14 cellular contexts compared by ENCODE assay signal in genomic region chr2:231460073-231460861, GRCh38. TPM values are rescaled to one million over a fixed set of nuclear protein-coding genes. Genes with fewer than 3 reads are reported as not detected.
DNase-seq lines count a peak whose midpoint lies in the region; ATAC-seq, FAIRE-seq and TF ChIP-seq lines count a peak whose summit lies in the region.
"Had no signal": no experiment of that assay in that cellular context is flagged by ENCODE, and none has a peak within 500 bp of the region (broad histone marks: within the 10 kb centered on the region; RNA-seq: fewer than 3 reads in every experiment).

No MANE protein-coding gene starts in this region.

- no peak overlapping the region for H3K23ac ChIP-seq in H1 (ENCODE audit: insufficient read length)

- H3K4me3 ChIP-seq in Panc1 (ENCODE audit: low read depth in 2 of 2, low read length in 2 of 2) (no peak overlapping the region), H1 (ENCODE audit: extremely low read depth in 1 of 4, insufficient read depth in 2 of 4, low read depth in 3 of 4, low read length in 4 of 4) (no peak overlapping the region), prostate gland (no peak overlapping the region)
- H3K4me3 ChIP-seq: esophagus muscularis mucosa had no signal

- DNase-seq in activated naive CD4-positive, alpha-beta T cell (lab: John Stamatoyannopoulos, UW): no peak
- DNase-seq in Panc1 (ENCODE audit: low read depth, low spot score): no peak
- DNase-seq in H1 (ENCODE audit: low read depth in 1 of 2, low spot score in 2 of 2): no peak
- DNase-seq in stimulated activated naive B cell treated with anti-CD40 and anti-IgM and Interleukin-4, amounts not matched to agents 10 μg/mL and 1 μg/mL and 100 μg/mL, for 72 hours: no peak
- DNase-seq in ACHN: no peak
- DNase-seq in prostate gland (ENCODE audit: low spot score): no peak
- DNase-seq: activated B cell treated with CpG ODN at 0.5 μM for 24 hours, activated gamma-delta T cell treated with Interleukin-2 at 50 U/mL for 16 hours, BE2C, EL, NCI-H446 treated with DMSO at 0.1 percent for 48 hours had no signal

- CTCF ChIA-PET in Panc1 (lab: Charles Lee) (no interaction called here), H1 (lab: Charles Lee; ENCODE audit: partially characterized antibody) (interaction anchor here (1.2 kb wide), 1 partner anchor 228 kb away, joined by 3 read pairs; no protein-coding TSS in a partner anchor)

- TF ChIP-seq POLR2A in H1 (IDR thresholded peaks at IDR 0.05; ENCODE audit: control extremely low read depth in 1 of 2, low read depth in 2 of 2, low read length in 2 of 2): peak in 1 of 2 experiments; percentile 54; a peak in 1 of 3 replicates
- no peak for TF ChIP-seq POLR2A in prostate gland (IDR thresholded peaks at IDR 0.05)

- peaks cover 6% of the 10 kb centered on the region; the same call in 1 of the 2 replicates for H3K79me1 ChIP-seq in H1 (ENCODE audit: low read depth, low read length)

- no peaks in the 10 kb centered on the region for H3K27me3 Mint-ChIP-seq in activated naive CD4-positive, alpha-beta T cell treated with anti-CD3 and anti-CD28 coated beads, Interleukin-2, amount 50 U/mL, for 24 hours
- H3K27me3 Mint-ChIP-seq in stimulated activated naive B cell treated with anti-CD40 and anti-IgM and Interleukin-4, amounts not matched to agents 10 μg/mL and 1 μg/mL and 100 μg/mL, for 72 hours: peaks cover 0 to 3% of the 10 kb centered on the region in 2 donors
- H3K27me3 Mint-ChIP-seq: activated B cell treated with CpG ODN at 0.5 μM for 24 hours had no signal

- H2AFZ ChIP-seq in H1 (ENCODE audit: low read length): no peak overlapping the region

- H3K9me3 Mint-ChIP-seq in activated naive CD4-positive, alpha-beta T cell treated with anti-CD3 and anti-CD28 coated beads, Interleukin-2, amount 50 U/mL, for 24 hours: no peaks in the 10 kb centered on the region
- no peaks in the 10 kb centered on the region for H3K9me3 Mint-ChIP-seq in stimulated activated naive B cell treated with anti-CD40 and anti-IgM and Interleukin-4, amounts not matched to agents 10 μg/mL and 1 μg/mL and 100 μg/mL, for 72 hours
- H3K9me3 Mint-ChIP-seq: activated B cell treated with CpG ODN at 0.5 μM for 24 hours had no signal

- peaks cover 64% of the 10 kb centered on the region for H3K4me1 Mint-ChIP-seq in activated naive CD4-positive, alpha-beta T cell treated with anti-CD3 and anti-CD28 coated beads, Interleukin-2, amount 50 U/mL, for 24 hours
- peaks cover 36 to 52% of the 10 kb centered on the region in 2 donors for H3K4me1 Mint-ChIP-seq in stimulated activated naive B cell treated with anti-CD40 and anti-IgM and Interleukin-4, amounts not matched to agents 10 μg/mL and 1 μg/mL and 100 μg/mL, for 72 hours

- no peak overlapping the region for H2BK15ac ChIP-seq in H1 (ENCODE audit: low read length)

- no peak overlapping the region for H3K18ac ChIP-seq in H1 (ENCODE audit: extremely low read depth, low read length)

- H3K36me3 ChIP-seq in Panc1 (ENCODE audit: control insufficient read depth, insufficient read depth, low read length) (peaks cover 80% of the 10 kb centered on the region), H1 (ENCODE audit: control insufficient read depth in 2 of 4, insufficient read depth in 4 of 4, low read length in 3 of 4) (peaks cover 72 to 80% (median 77%) of the 10 kb centered on the region in 4 experiments), prostate gland (peaks cover 39 to 55% of the 10 kb centered on the region in 2 donors)

- H4K20me1 ChIP-seq in H1 (replicated peaks in 1 of 2; ENCODE audit: control insufficient read depth in 1 of 2, insufficient read depth in 2 of 2, low read length in 2 of 2): peaks cover 31 to 41% of the 10 kb centered on the region in 2 experiments

- H3K23me2 ChIP-seq in H1 (ENCODE audit: low read depth, low read length): peaks cover 8% of the 10 kb centered on the region

- POLR2A ChIA-PET in Panc1 (lab: Charles Lee) (no interaction called here), H1 (lab: Charles Lee; ENCODE audit: partially characterized antibody) (interaction anchor here (1.3 to 14.9 kb wide), 13 partner anchors 5 to 348 kb away, joined by 3 to 431 read pairs (median 8); partner anchors contain the start of gene NCL)

- H3K9me3 ChIP-seq in Panc1 (ENCODE audit: control insufficient read depth, insufficient read depth, low read depth, low read length) (no peaks in the 10 kb centered on the region), H1 (ENCODE audit: insufficient read depth in 2 of 2, low read depth in 1 of 2, low read length in 1 of 2) (no peaks in the 10 kb centered on the region), prostate gland (no peaks in the 10 kb centered on the region)
- H3K9me3 ChIP-seq: BE2C, esophagus muscularis mucosa had no signal

- no peak overlapping the region for H3K56ac ChIP-seq in H1 (replicated peaks; ENCODE audit: insufficient read length, low read depth, low read length)

- ATAC-seq in Panc1 (no peak), HG02884 (IDR thresholded peaks at IDR 0.05; ENCODE audit: unreplicated experiment) (no peak)
- ATAC-seq in stimulated activated naive B cell treated with anti-CD40 and anti-IgM and Interleukin-4, amounts not matched to agents 10 μg/mL and 1 μg/mL and 100 μg/mL, for 72 hours (replicated peaks): no peak

- no peak overlapping the region; a peak in 1 of 7 replicates for H3K9ac ChIP-seq in H1 (replicated peaks in 1 of 4; ENCODE audit: extremely low read depth in 1 of 4, low read depth in 3 of 4, low read length in 3 of 4)

- no peak overlapping the region for H4K8ac ChIP-seq in H1 (ENCODE audit: extremely low read depth, insufficient read depth, low read length)

- no peak overlapping the region for H2BK120ac ChIP-seq in H1 (replicated peaks; ENCODE audit: low read depth, low read length)

- H3K4me3 Mint-ChIP-seq in activated naive CD4-positive, alpha-beta T cell treated with anti-CD3 and anti-CD28 coated beads, Interleukin-2, amount 50 U/mL, for 24 hours: peak overlapping the region; percentile 80
- peak overlapping the region; percentile 47 to 67 for H3K4me3 Mint-ChIP-seq in stimulated activated naive B cell treated with anti-CD40 and anti-IgM and Interleukin-4, amounts not matched to agents 10 μg/mL and 1 μg/mL and 100 μg/mL, for 72 hours
- H3K4me3 Mint-ChIP-seq: activated B cell treated with CpG ODN at 0.5 μM for 24 hours had no signal

- H3K27ac ChIP-seq in Panc1 (ENCODE audit: low read length) (peak overlapping the region; percentile 52; the same call in 1 of the 2 replicates), H1 (ENCODE audit: low read depth, low read length) (no peak overlapping the region), prostate gland (no peak overlapping the region)
- H3K27ac ChIP-seq: esophagus muscularis mucosa had no signal

- H2AK5ac ChIP-seq in H1 (ENCODE audit: low read depth, low read length): no peak overlapping the region

- intact Hi-C loops in Panc1 (cut with micrococcal nuclease; ENCODE audit: unreplicated experiment): no loop called here
- intact Hi-C loops in prostate gland (cut with DNase I): no loop called here

- no peaks in the 10 kb centered on the region for H3K27me3 ChIP-seq in Panc1 (ENCODE audit: control insufficient read depth, insufficient read depth, low read length)
- no peaks in the 10 kb centered on the region for H3K27me3 ChIP-seq in H1 (replicated peaks in 1 of 4; ENCODE audit: control insufficient read depth in 3 of 4, extremely low read depth in 1 of 4, insufficient read depth in 3 of 4, low read length in 3 of 4)
- H3K27me3 ChIP-seq in prostate gland (replicated peaks; ENCODE audit: insufficient read depth): no peaks in the 10 kb centered on the region
- H3K27me3 ChIP-seq: BE2C, esophagus muscularis mucosa had no signal

- peaks cover 25 to 53% of the 10 kb centered on the region in 2 experiments for H3K79me2 ChIP-seq in H1 (ENCODE audit: control insufficient read depth in 1 of 2, insufficient read depth in 2 of 2, low read length in 2 of 2)

- H3K27ac Mint-ChIP-seq in activated naive CD4-positive, alpha-beta T cell treated with anti-CD3 and anti-CD28 coated beads, Interleukin-2, amount 50 U/mL, for 24 hours: peak overlapping the region; percentile 89
- H3K27ac Mint-ChIP-seq in stimulated activated naive B cell treated with anti-CD40 and anti-IgM and Interleukin-4, amounts not matched to agents 10 μg/mL and 1 μg/mL and 100 μg/mL, for 72 hours: peak overlapping the region; percentile 81
- H3K27ac Mint-ChIP-seq: activated B cell treated with CpG ODN at 0.5 μM for 24 hours had no signal

- H2BK20ac ChIP-seq in H1 (ENCODE audit: low read length): no peak overlapping the region

- H2BK5ac ChIP-seq in H1 (ENCODE audit: low read depth, low read length): no peak overlapping the region

- no peak overlapping the region for H4K91ac ChIP-seq in H1 (replicated peaks; ENCODE audit: insufficient read length, low read length)

- no peak overlapping the region for H4K5ac ChIP-seq in H1 (ENCODE audit: insufficient read length, low read depth, low read length)

- H2BK12ac ChIP-seq in H1 (ENCODE audit: low read depth, low read length): no peak overlapping the region

- no peak for FAIRE-seq in H1 (lab: Jason Lieb, UNC)

- no peak for TF ChIP-seq EP300 in H1 (IDR thresholded peaks at IDR 0.05; ENCODE audit: borderline replicate concordance in 1 of 2, low read depth in 2 of 2, low read length in 2 of 2)

- no TSS peak for BruUV-seq in Panc1 (replicated peaks; lab: Mats Ljungman, UMichigan)

- WGBS in H1 (ENCODE audit: extremely low coverage in 1 of 2, insufficient coverage in 1 of 2, insufficient read length in 1 of 2, insufficient replicate concordance in 2 of 2, low coverage in 1 of 2, low lambda C conversion rate in 2 of 2, missing lambda C conversion rate in 1 of 2), 2 experiments: 96 to 100% methylated on average over 6 to 13 of the region's 13 CpGs
- 79% methylated on average over 13 of the region's 13 CpGs for WGBS in prostate gland

- peak overlapping the region; percentile 7 to 9; a peak in 1 of 4 replicates for H3K4me2 ChIP-seq in H1 (ENCODE audit: insufficient read depth in 1 of 2, low read depth in 2 of 2, low read length in 2 of 2)

- H3K4ac ChIP-seq in H1 (replicated peaks; ENCODE audit: insufficient read length, low read depth, low read length): no peak overlapping the region

- H3K4me1 ChIP-seq in Panc1 (ENCODE audit: control insufficient read depth, insufficient read depth, low read length): peaks cover 36% of the 10 kb centered on the region
- H3K4me1 ChIP-seq in H1 (replicated peaks in 1 of 4; ENCODE audit: control insufficient read depth in 3 of 4, insufficient read depth in 4 of 4, low read length in 3 of 4): peaks cover 2 to 16% (median 4%) of the 10 kb centered on the region in 4 experiments; a peak in 6 of 7 replicates
- H3K4me1 ChIP-seq in prostate gland (replicated peaks): peaks cover 12% of the 10 kb centered on the region
- H3K4me1 ChIP-seq: BE2C had no signal

- TF ChIP-seq CTCF in Panc1 (IDR thresholded peaks at IDR 0.05) (no peak), H1 (IDR thresholded peaks at IDR 0.05; ENCODE audit: control extremely low read depth in 1 of 3, insufficient read depth in 1 of 3, low read depth in 1 of 3, low read length in 3 of 3) (no peak), prostate gland (IDR thresholded peaks at IDR 0.05) (no peak)

- in situ Hi-C loops in Panc1 (cut with HindIII; ENCODE audit: low pct_unique_long_range_greater_than_20kb, low sequenced_read_pairs) (no loop called here), ACHN (cut with HindIII; ENCODE audit: low pct_ligation_motif_present, low pct_unique_long_range_greater_than_20kb, low sequenced_read_pairs) (no loop called here)

- no peak for TF ChIP-seq RAD21 in H1 (IDR thresholded peaks at IDR 0.05 in 1 of 2, conservative IDR thresholded peaks at IDR 0.05 in 1 of 2; ENCODE audit: low read depth in 2 of 2, low read length in 2 of 2)

- no peak overlapping the region for H3K14ac ChIP-seq in H1 (ENCODE audit: insufficient read length)

- peaks cover 52% of the 10 kb centered on the region for H3K36me3 Mint-ChIP-seq in activated naive CD4-positive, alpha-beta T cell treated with anti-CD3 and anti-CD28 coated beads, Interleukin-2, amount 50 U/mL, for 24 hours
- peaks cover 67 to 85% of the 10 kb centered on the region in 2 donors for H3K36me3 Mint-ChIP-seq in stimulated activated naive B cell treated with anti-CD40 and anti-IgM and Interleukin-4, amounts not matched to agents 10 μg/mL and 1 μg/mL and 100 μg/mL, for 72 hours

RNA-seq across cellular contexts. Expression of gene NCL, which starts 4.0 kb away (rescaled TPM):
- total RNA-seq in Panc1 (2021; ENCODE audit: unreplicated experiment) (778 TPM), prostate gland (100 to 1,000 TPM in 1 of 2 donors, 10 to 100 TPM in 1; 92.0 to 160 TPM)
- polyA plus RNA-seq in Panc1 (2012; ENCODE audit: insufficient read length): 489 TPM
- total RNA-seq in H1 (2021; fragmentation: NEBNext Ultra II Directional; extraction: Animal tissue kit (Norgen Biotek cat#: 25700)): 1,442 and 1,478 TPM in 2 replicates
- polyA plus RNA-seq in H1 (2011; rRNA removed): 61.2 and 61.5 TPM in 2 replicates
- polyA plus RNA-seq in H1 (2011; cell fraction: cytosol; rRNA removed): 262 TPM
- polyA plus RNA-seq in H1 (2011; cell fraction: nucleus; rRNA removed): 125 TPM
- 864 to 1,058 TPM (median 903 TPM) in 4 replicates for polyA plus RNA-seq in H1 (2012, experiment 1 of 2)
- polyA plus RNA-seq in H1 (2012, experiment 2 of 2): 81.1 TPM
- polyA plus RNA-seq in H1 (2013, experiment 1 of 2): 607 TPM
- polyA plus RNA-seq in H1 (2013, experiment 2 of 2): 625 TPM
- polyA minus RNA-seq in H1 (2011; rRNA and poly(A)+ RNA removed): 73.2 and 117 TPM in 2 replicates
- 146 TPM for polyA minus RNA-seq in H1 (2011; cell fraction: cytosol; rRNA and poly(A)+ RNA removed)
- polyA minus RNA-seq in H1 (2011; cell fraction: nucleus; rRNA and poly(A)+ RNA removed): 137 TPM
